Comparison of ENCODE assay signal across 28 cellular contexts in the genomic region with DNA sequence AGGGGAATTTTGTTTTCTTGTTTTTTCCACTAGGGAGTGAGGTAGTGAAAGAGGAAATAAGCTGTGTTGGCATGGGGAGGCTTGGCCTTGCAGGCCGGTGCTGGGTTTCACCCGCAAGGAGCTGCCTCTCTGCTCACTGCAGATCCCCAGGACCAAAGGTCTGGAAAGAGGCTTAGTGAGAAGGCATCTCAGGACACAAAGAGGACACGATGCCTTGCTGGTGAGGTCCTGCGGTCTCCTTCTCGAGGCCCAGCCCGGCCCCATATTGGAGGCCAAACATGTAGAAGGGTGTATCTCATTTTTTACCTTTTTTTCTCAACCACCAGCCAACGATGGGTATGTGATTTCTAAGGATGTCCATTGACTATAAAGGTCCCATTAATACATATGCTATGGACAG. TPM values are rescaled to one million over a fixed set of nuclear protein-coding genes. Genes with fewer than 3 reads are reported as not detected.
DNase-seq lines count a peak whose midpoint lies in the region; ATAC-seq and TF ChIP-seq lines count a peak whose summit lies in the region.
"Had no signal": no experiment of that assay in that cellular context is flagged by ENCODE, and none has a peak within 500 bp of the region (broad histone marks: within the 10 kb centered on the region; RNA-seq: fewer than 3 reads in every experiment).

No MANE protein-coding gene starts in this region.

- no peaks in the 10 kb centered on the region for H3K9me3 ChIP-seq in heart left ventricle
- H3K9me3 ChIP-seq in esophagus muscularis mucosa: no peaks in the 10 kb centered on the region
- no peaks in the 10 kb centered on the region for H3K9me3 ChIP-seq in neuronal stem cell (replicated peaks in 1 of 2; ENCODE audit: control insufficient read depth in 2 of 2, insufficient read depth in 1 of 2, low read depth in 1 of 2, low read length in 2 of 2)
- H3K9me3 ChIP-seq in upper lobe of right lung: no peaks in the 10 kb centered on the region
- H3K9me3 ChIP-seq: neutrophil, thoracic aorta had no signal

- 75 to 82% (median 79%) methylated on average over 7 of the region's 7 CpGs for WGBS in heart left ventricle, 4 donors
- WGBS in esophagus muscularis mucosa: 85% methylated on average over 7 of the region's 7 CpGs
- WGBS in neuronal stem cell (ENCODE audit: extremely low coverage in 2 of 2, insufficient read length in 2 of 2, insufficient replicate concordance in 1 of 2), 2 donors: no CpG with 5 or more reads among the region's 7 CpGs

- H3K4me3 ChIP-seq in heart left ventricle (peak overlapping the region in 1 of 12 donors; percentile 4), esophagus muscularis mucosa (peak overlapping the region in 1 of 4 donors; percentile 19), neuronal stem cell (ENCODE audit: low read length in 2 of 2) (no peak overlapping the region), upper lobe of right lung (no peak overlapping the region)
- H3K4me3 ChIP-seq: thoracic aorta had no signal

- POLR2A ChIA-PET in GM10248 (lab: Yijun Ruan, JAX): no interaction called here

- H3K36me3 ChIP-seq in heart left ventricle (peaks cover 0 to 52% (median 3%) of the 10 kb centered on the region in 9 donors), esophagus muscularis mucosa (peaks cover 0 to 51% (median 23%) of the 10 kb centered on the region in 4 donors), neuronal stem cell (replicated peaks in 1 of 2; ENCODE audit: control insufficient read depth in 2 of 2, insufficient read depth in 2 of 2, low read length in 2 of 2) (no peaks in the 10 kb centered on the region), upper lobe of right lung (peaks cover 38% of the 10 kb centered on the region)
- H3K36me3 ChIP-seq: neutrophil had no signal

- DNase-seq in heart left ventricle (peak in 1 of 5 donors; percentile 11), Right ventricle myocardium superior (no peak), esophagus muscularis mucosa (ENCODE audit: extremely low spot score) (no peak), neuronal stem cell (ENCODE audit: low spot score) (no peak), upper lobe of right lung (peak; percentile 30), GM19240 (ENCODE audit: insufficient read length, low spot score) (no peak), posterior vena cava (ENCODE audit: low spot score) (no peak), GM10248 (ENCODE audit: extremely low spot score) (no peak)
- DNase-seq: activated B cell treated with CpG ODN at 0.5 μM for 24 hours; activated CD4-positive, alpha-beta T cell treated with anti-CD3 and anti-CD28 coated beads, Interleukin-2, amount 50 U/mL, for 48 hours; activated CD8-positive, alpha-beta memory T cell treated with anti-CD3 and anti-CD28 coated beads, Interleukin-2, amount 50 U/mL, for 48 hours; CD8-positive, alpha-beta T cell; effector CD4-positive, alpha-beta T cell; erythroblast; foreskin keratinocyte; hippocampal formation; KBM-7; NCI-H1436 treated with DMSO at 0.1 percent for 48 hours; NCI-H2107; NCI-H446 treated with DMSO at 0.1 percent for 48 hours; SHP77; stimulated activated CD4-positive, alpha-beta T cell treated with anti-CD3 and anti-CD28 coated beads, Interleukin-4, amount 100 ng/mL, for 1 hour; stimulated activated naive CD4-positive, alpha-beta T cell treated with Interleukin-2 at 50 U/mL for 16 hours; T1000 had no signal

- H2AFZ ChIP-seq in neuronal stem cell (ENCODE audit: low read length): no peak overlapping the region

- no peak for TF ChIP-seq POLR2A in heart left ventricle (IDR thresholded peaks at IDR 0.05)
- no peak for TF ChIP-seq POLR2A in esophagus muscularis mucosa (IDR thresholded peaks at IDR 0.05; ENCODE audit: low read depth)

- intact Hi-C loops in heart left ventricle (cut with DNase I): no loop called here
- intact Hi-C loops in Right ventricle myocardium superior (cut with DNase I): no loop called here
- intact Hi-C loops in esophagus muscularis mucosa (cut with DNase I): no loop called here
- intact Hi-C loops in upper lobe of right lung (cut with DNase I): no loop called here
- intact Hi-C loops in posterior vena cava (cut with DNase I): no loop called here

- no peak for TF ChIP-seq EP300 in esophagus muscularis mucosa (IDR thresholded peaks at IDR 0.05)

- H3K27me3 ChIP-seq in heart left ventricle (no peaks in the 10 kb centered on the region), esophagus muscularis mucosa (no peaks in the 10 kb centered on the region), neuronal stem cell (ENCODE audit: control insufficient read depth in 3 of 3, insufficient read depth in 3 of 3, low read depth in 1 of 3, low read length in 3 of 3) (no peaks in the 10 kb centered on the region), upper lobe of right lung (no peaks in the 10 kb centered on the region)
- H3K27me3 ChIP-seq: foreskin keratinocyte, neutrophil had no signal

- H4K8ac ChIP-seq in neuronal stem cell (ENCODE audit: low read depth, low read length): no peak overlapping the region

- peak overlapping the region; percentile 25 for H2AK5ac ChIP-seq in neuronal stem cell (ENCODE audit: low read depth, low read length)

- H3K4me2 ChIP-seq in neuronal stem cell (ENCODE audit: insufficient read depth, low read length, poor library complexity, severe bottlenecking): no peak overlapping the region

- no peak overlapping the region for H3K4ac ChIP-seq in neuronal stem cell (ENCODE audit: low read length)

- H3K27ac ChIP-seq in heart left ventricle (peak overlapping the region; percentile 0 to 76 (median 65)), esophagus muscularis mucosa (replicated peaks in 1 of 4) (peak overlapping the region; percentile 41 to 58 (median 50)), neuronal stem cell (replicated peaks; ENCODE audit: low read length) (no peak overlapping the region), upper lobe of right lung (peak overlapping the region; percentile 47)
- H3K27ac ChIP-seq: neutrophil, thoracic aorta had no signal

- no peak overlapping the region for H2BK12ac ChIP-seq in neuronal stem cell (ENCODE audit: low read length)

- CTCF ChIA-PET in GM10248 (lab: Yijun Ruan, JAX): interaction anchor here (1.1 to 1.7 kb wide), 2 partner anchors 13 to 17 kb away, joined by 3 to 6 read pairs; no protein-coding TSS in a partner anchor

- no peak overlapping the region for H3K9ac ChIP-seq in neuronal stem cell (ENCODE audit: low read depth, low read length, poor library complexity)

- H4K91ac ChIP-seq in neuronal stem cell (ENCODE audit: low read depth, low read length, poor library complexity): no peak overlapping the region

- H3K4me1 ChIP-seq in heart left ventricle: peaks cover 34 to 100% (median 88%) of the 10 kb centered on the region in 12 donors
- peaks cover 94 to 100% (median 99%) of the 10 kb centered on the region in 4 donors for H3K4me1 ChIP-seq in esophagus muscularis mucosa
- H3K4me1 ChIP-seq in neuronal stem cell (ENCODE audit: control insufficient read depth in 2 of 2, insufficient read depth in 1 of 2, low read depth in 1 of 2, low read length in 2 of 2): no peaks in the 10 kb centered on the region
- peaks cover 74% of the 10 kb centered on the region for H3K4me1 ChIP-seq in upper lobe of right lung

- no peak overlapping the region for H3K14ac ChIP-seq in neuronal stem cell (ENCODE audit: low read length)

- H2BK120ac ChIP-seq in neuronal stem cell (ENCODE audit: low read depth, low read length): no peak overlapping the region

- TF ChIP-seq CTCF in heart left ventricle (IDR thresholded peaks at IDR 0.05): no peak
- no peak for TF ChIP-seq CTCF in esophagus muscularis mucosa (IDR thresholded peaks at IDR 0.05)
- no peak for TF ChIP-seq CTCF in upper lobe of right lung (IDR thresholded peaks at IDR 0.05)
- no peak for TF ChIP-seq CTCF in GM10248 (IDR thresholded peaks at IDR 0.05; ENCODE audit: control extremely low read depth, extremely low read depth, low read depth, missing control alignments)

- ATAC-seq in heart left ventricle (no peak), Right ventricle myocardium superior (ENCODE audit: poor library complexity) (no peak), upper lobe of right lung (no peak)
- ATAC-seq: CD8-positive, alpha-beta T cell; foreskin keratinocyte had no signal

- H3K23ac ChIP-seq in neuronal stem cell (ENCODE audit: low read depth, low read length, poor library complexity): no peak overlapping the region

- no peak overlapping the region for H3K18ac ChIP-seq in neuronal stem cell (ENCODE audit: low read length)

- no peak overlapping the region for H2BK5ac ChIP-seq in neuronal stem cell (ENCODE audit: low read length)

- no peaks in the 10 kb centered on the region for H3K79me1 ChIP-seq in neuronal stem cell (ENCODE audit: low read depth, low read length)

- H2BK15ac ChIP-seq in neuronal stem cell (ENCODE audit: low read length): no peak overlapping the region

RNA-seq across cellular contexts. Expression of gene TIMP3, which starts 17.6 kb away (rescaled TPM):
- 100 to 1,000 TPM; 121 to 629 (median 187) TPM for total RNA-seq in heart left ventricle
- 100 to 1,000 TPM; 112 to 137 TPM for polyA plus RNA-seq in heart left ventricle
- total RNA-seq in Right ventricle myocardium superior: 266 TPM
- total RNA-seq in esophagus muscularis mucosa: 100 to 1,000 TPM; 566 to 898 (median 683) TPM
- 15.2 TPM for polyA plus RNA-seq in neuronal stem cell (2013, experiment 1 of 2)
- polyA plus RNA-seq in neuronal stem cell (2013, experiment 2 of 2): 16.2 TPM
- total RNA-seq in upper lobe of right lung: 749 TPM
- 100 to 1,000 TPM; 344 to 654 TPM for total RNA-seq in posterior vena cava
- total RNA-seq: activated B cell treated with CpG ODN at 0.5 μM for 24 hours; CD8-positive, alpha-beta T cell; HT-29; OCI-LY7 had no signal
